Comparison of ENCODE assay signal across 8 cellular contexts in the genomic region with DNA sequence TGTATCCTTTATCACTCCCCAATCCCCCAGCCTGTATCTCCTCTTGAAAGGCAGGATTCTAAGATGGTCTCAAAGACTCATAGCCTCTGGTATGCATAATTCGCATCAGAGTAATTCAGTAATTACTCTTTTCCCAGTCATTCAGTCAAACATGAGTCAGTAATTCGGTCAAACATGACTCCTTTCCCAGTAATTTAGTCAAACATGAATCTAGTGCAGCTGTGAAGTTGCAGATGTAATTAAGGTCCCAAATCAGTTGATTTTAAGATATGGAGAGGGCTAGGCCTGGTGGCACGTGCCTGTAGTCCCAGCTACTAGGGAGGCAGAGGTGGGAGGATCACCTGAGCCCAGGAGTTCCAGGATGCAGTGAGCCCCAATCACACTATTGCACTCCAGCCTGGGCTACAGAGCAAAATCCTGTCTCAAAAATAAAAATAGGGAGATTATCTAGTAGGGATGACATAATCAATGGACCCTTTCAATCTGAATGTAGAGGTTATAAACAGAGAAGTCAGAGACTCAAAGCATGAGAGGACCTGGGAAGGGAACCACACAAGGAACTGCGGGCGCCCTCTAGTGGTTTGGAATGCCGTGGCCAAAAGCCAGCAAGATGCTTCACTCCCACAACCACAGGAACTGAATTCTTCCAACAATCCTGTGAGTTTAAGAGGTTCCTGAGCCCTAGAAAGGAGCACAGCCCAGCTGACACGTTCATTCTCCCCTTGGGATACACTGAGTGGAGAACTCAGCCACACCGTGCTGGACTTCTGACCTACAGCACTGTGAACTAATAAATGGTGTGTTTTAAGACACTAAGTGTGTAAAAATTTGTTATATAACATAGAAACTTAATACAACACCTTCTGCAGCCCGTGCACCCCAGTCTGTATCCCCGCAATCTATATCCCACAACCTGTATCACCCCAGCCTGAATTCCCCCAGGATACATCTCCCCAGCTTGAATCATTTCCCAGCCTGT. TPM values are rescaled to one million over a fixed set of nuclear protein-coding genes. Genes with fewer than 3 reads are reported as not detected.
DNase-seq lines count a peak whose midpoint lies in the region; ATAC-seq and TF ChIP-seq lines count a peak whose summit lies in the region.

No MANE protein-coding gene starts in this region.

- H3K36me3 ChIP-seq in left lung = no peaks in the 10 kb centered on the region

- H3K27ac Mint-ChIP-seq in activated CD4-positive, alpha-beta T cell treated with anti-CD3 and anti-CD28 coated beads for 36 hours = no peak overlapping the region

- H3K4me1 ChIP-seq in left lung = no peaks in the 10 kb centered on the region

- no peaks in the 10 kb centered on the region for H3K27me3 ChIP-seq in left lung

- ATAC-seq in HG02884 (IDR thresholded peaks at IDR 0.05; ENCODE audit: unreplicated experiment) = peak; percentile 62
- ATAC-seq in activated CD4-positive, alpha-beta T cell treated with anti-CD3 and anti-CD28 coated beads for 36 hours = peak; percentile 73
- peak; percentile 87 for ATAC-seq in left lung

- no peak overlapping the region for H3K27ac ChIP-seq in left lung

- H3K27me3 Mint-ChIP-seq in activated CD4-positive, alpha-beta T cell treated with anti-CD3 and anti-CD28 coated beads for 36 hours = peaks cover 5% of the 10 kb centered on the region

- DNase-seq in DMS79 treated with DMSO at 0.1 percent for 48 hours (lab: John Stamatoyannopoulos, UW) (peak; percentile 79), NCI-H510A (lab: John Stamatoyannopoulos, UW) (peak; percentile 54), cerebellum (ENCODE audit: low spot score) (peak; percentile 53), left lung (peak; percentile 74 to 92), mesenteric fat pad (ENCODE audit: low spot score) (no peak)
- DNase-seq in activated CD4-positive, alpha-beta T cell treated with anti-CD3 and anti-CD28 coated beads for 36 hours = peak; percentile 89
- peak; percentile 69 to 85 for DNase-seq in stimulated activated CD4-positive, alpha-beta T cell treated with anti-CD3 and anti-CD28 coated beads, Interleukin-4, amount 100 ng/mL, for 48 hours (ENCODE audit: low read depth in 2 of 2)

- H3K9me3 ChIP-seq in left lung = no peaks in the 10 kb centered on the region

- H3K9me3 Mint-ChIP-seq in activated CD4-positive, alpha-beta T cell treated with anti-CD3 and anti-CD28 coated beads for 36 hours (ENCODE audit: low read depth) = no peaks in the 10 kb centered on the region

- POLR2A ChIA-PET in activated CD4-positive, alpha-beta T cell treated with anti-CD3 and anti-CD28 coated beads for 36 hours (lab: Charles Lee) = interaction anchor here (0.5 kb wide), 1 partner anchor 29 kb away, joined by 3 read pairs; no protein-coding TSS in a partner anchor

- no peak overlapping the region for H3K4me3 Mint-ChIP-seq in activated CD4-positive, alpha-beta T cell treated with anti-CD3 and anti-CD28 coated beads for 36 hours

- CTCF ChIA-PET in activated CD4-positive, alpha-beta T cell treated with anti-CD3 and anti-CD28 coated beads for 36 hours (lab: Charles Lee) = interaction anchor here (0.7 to 1.5 kb wide), 8 partner anchors 14 to 596 kb away, joined by 3 to 8 read pairs (median 3); no protein-coding TSS in a partner anchor

- H3K4me3 ChIP-seq in left lung = no peak overlapping the region

- peaks cover 9% of the 10 kb centered on the region for H3K4me1 Mint-ChIP-seq in activated CD4-positive, alpha-beta T cell treated with anti-CD3 and anti-CD28 coated beads for 36 hours

- H3K36me3 Mint-ChIP-seq in activated CD4-positive, alpha-beta T cell treated with anti-CD3 and anti-CD28 coated beads for 36 hours (ENCODE audit: low read depth) = no peaks in the 10 kb centered on the region

- peak; percentile 83 to 91 for TF ChIP-seq CTCF in left lung (IDR thresholded peaks at IDR 0.05)

- intact Hi-C loops in activated CD4-positive, alpha-beta T cell treated with anti-CD3 and anti-CD28 coated beads for 36 hours (cut with DNase I, micrococcal nuclease) = loop anchor here (1.0 to 10.0 kb wide), 2 partner anchors 58 to 631 kb away; no protein-coding TSS in a partner anchor
- intact Hi-C loops in left lung (cut with DNase I) = loop anchor here in 1 of 2 donors (10.0 kb wide), 1 partner anchor 61 kb away; no protein-coding TSS in a partner anchor

RNA-seq across cellular contexts. Expression of gene ARMH4, which starts 14.3 kb away (rescaled TPM):
- total RNA-seq in activated CD4-positive, alpha-beta T cell treated with anti-CD3 and anti-CD28 coated beads for 36 hours = not detected
- total RNA-seq in cerebellum = 47.2 TPM
- 1 to 10 TPM; 2.0 to 9.7 TPM for total RNA-seq in left lung
- total RNA-seq in mesenteric fat pad = 3.4 TPM

RNA-seq across cellular contexts. Expression of gene ACTR10, which starts 33.7 kb away (rescaled TPM):
- total RNA-seq in activated CD4-positive, alpha-beta T cell treated with anti-CD3 and anti-CD28 coated beads for 36 hours = 10 to 100 TPM; 31.2 to 32.3 TPM
- total RNA-seq in cerebellum (66.4 TPM), left lung (10 to 100 TPM; 68.3 to 72.8 TPM), mesenteric fat pad (60.0 TPM)
